Comparison of ENCODE assay signal across 8 cellular contexts in genomic region chr5:52788505-52788821, GRCh38. TPM values are rescaled to one million over a fixed set of nuclear protein-coding genes. Genes with fewer than 3 reads are reported as not detected.
DNase-seq lines count a peak whose midpoint lies in the region; FAIRE-seq lines count a peak whose summit lies in the region.

No MANE protein-coding gene starts in this region.

- DNase-seq in HAP-1 (ENCODE audit: low spot score in 2 of 2) (no peak), small intestine (no peak), activated gamma-delta T cell (lab: John Stamatoyannopoulos, UW) (no peak), kidney glomerular epithelial cell (lab: John Stamatoyannopoulos, UW) (no peak), OCI-M2 (lab: John Stamatoyannopoulos, UW; ENCODE audit: unreplicated experiment) (no peak), NCI-H2227 treated with DMSO at 0.1 percent for 48 hours (lab: John Stamatoyannopoulos, UW) (no peak)
- no peak for DNase-seq in activated T-helper 1 cell treated with anti-CD3 and anti-CD28 coated beads, Interleukin-12 subunit alpha, Interleukin-12 subunit beta, Interleukin-2, Interleukin-4 antibody, amounts not matched to agents 30 ng/mL and 10 ng/mL and 1 ng/mL, durations not matched to agents 14 hours and 24 hours and 36 hours (ENCODE audit: low spot score)

- H3K4me1 ChIP-seq in HAP-1 (peaks cover 9% of the 10 kb centered on the region), small intestine (ENCODE audit: control insufficient read depth in 2 of 2, insufficient read depth in 1 of 2, low read depth in 1 of 2, low read length in 1 of 2) (peaks cover 0 to 12% of the 10 kb centered on the region in 2 donors)

- no peaks in the 10 kb centered on the region for H3K27me3 ChIP-seq in HAP-1 (ENCODE audit: low read depth)
- H3K27me3 ChIP-seq in small intestine (ENCODE audit: control insufficient read depth in 2 of 2, insufficient read depth in 2 of 2, low read length in 2 of 2), result no peaks in the 10 kb centered on the region

- H3K36me3 ChIP-seq in HAP-1 (replicated peaks) (no peaks in the 10 kb centered on the region), small intestine (ENCODE audit: control insufficient read depth in 2 of 2, insufficient read depth in 2 of 2, low read length in 2 of 2) (no peaks in the 10 kb centered on the region)

- H3K36me3 Mint-ChIP-seq in activated T-helper 1 cell treated with anti-CD3 and anti-CD28 coated beads, Interleukin-12 subunit alpha, Interleukin-12 subunit beta, Interleukin-2, Interleukin-4 antibody, amounts not matched to agents 30 ng/mL and 10 ng/mL and 1 ng/mL, durations not matched to agents 14 hours and 24 hours and 36 hours (ENCODE audit: low read depth), result peaks cover 7% of the 10 kb centered on the region

- H3K4me1 Mint-ChIP-seq in activated T-helper 1 cell treated with anti-CD3 and anti-CD28 coated beads, Interleukin-12 subunit alpha, Interleukin-12 subunit beta, Interleukin-2, Interleukin-4 antibody, amounts not matched to agents 30 ng/mL and 10 ng/mL and 1 ng/mL, durations not matched to agents 14 hours and 24 hours and 36 hours (ENCODE audit: low read depth), result peaks cover 33% of the 10 kb centered on the region

- peaks cover 17% of the 10 kb centered on the region for H3K27me3 Mint-ChIP-seq in activated T-helper 1 cell treated with anti-CD3 and anti-CD28 coated beads, Interleukin-12 subunit alpha, Interleukin-12 subunit beta, Interleukin-2, Interleukin-4 antibody, amounts not matched to agents 30 ng/mL and 10 ng/mL and 1 ng/mL, durations not matched to agents 14 hours and 24 hours and 36 hours (ENCODE audit: insufficient read depth)

- H3K9me3 ChIP-seq in HAP-1, result no peaks in the 10 kb centered on the region
- H3K9me3 ChIP-seq in small intestine (ENCODE audit: control insufficient read depth, low read depth), result no peaks in the 10 kb centered on the region

- no peaks in the 10 kb centered on the region for H3K9me3 Mint-ChIP-seq in activated T-helper 1 cell treated with anti-CD3 and anti-CD28 coated beads, Interleukin-12 subunit alpha, Interleukin-12 subunit beta, Interleukin-2, Interleukin-4 antibody, amounts not matched to agents 30 ng/mL and 10 ng/mL and 1 ng/mL, durations not matched to agents 14 hours and 24 hours and 36 hours

- 2 to 6% (median 5%) methylated on average over 6 to 7 of the region's 7 CpGs for WGBS in small intestine, 3 donors

- H3K4me3 ChIP-seq in HAP-1, result peak overlapping the region; percentile 36
- H3K4me3 ChIP-seq in iPS-11a (ENCODE audit: low read depth, low read length), result peak overlapping the region; percentile 64
- peak overlapping the region; percentile 52 to 94 for H3K4me3 ChIP-seq in small intestine (ENCODE audit: low read depth in 1 of 2, low read length in 2 of 2)

- peak overlapping the region; percentile 89 to 95 for H3K27ac ChIP-seq in small intestine (ENCODE audit: low read depth in 1 of 2, low read length in 1 of 2)

- no peak for FAIRE-seq in small intestine (lab: Jason Lieb, UNC)

- H3K27ac Mint-ChIP-seq in activated T-helper 1 cell treated with anti-CD3 and anti-CD28 coated beads, Interleukin-12 subunit alpha, Interleukin-12 subunit beta, Interleukin-2, Interleukin-4 antibody, amounts not matched to agents 30 ng/mL and 10 ng/mL and 1 ng/mL, durations not matched to agents 14 hours and 24 hours and 36 hours, result no peak overlapping the region

- peak overlapping the region; percentile 91 for H3K4me3 Mint-ChIP-seq in activated T-helper 1 cell treated with anti-CD3 and anti-CD28 coated beads, Interleukin-12 subunit alpha, Interleukin-12 subunit beta, Interleukin-2, Interleukin-4 antibody, amounts not matched to agents 30 ng/mL and 10 ng/mL and 1 ng/mL, durations not matched to agents 14 hours and 24 hours and 36 hours

- intact Hi-C loops in activated T-helper 1 cell treated with anti-CD3 and anti-CD28 coated beads, Interleukin-12 subunit alpha, Interleukin-12 subunit beta, Interleukin-2, Interleukin-4 antibody, amounts not matched to agents 30 ng/mL and 10 ng/mL and 1 ng/mL, durations not matched to agents 14 hours and 24 hours and 36 hours (cut with micrococcal nuclease), result loop anchor here (5.0 kb wide), 3 partner anchors 41 to 96 kb away; no protein-coding TSS in a partner anchor

- in situ Hi-C loops in HAP-1 (cut with MboI; ENCODE audit: low sequenced_read_pairs), result no loop called here

RNA-seq across cellular contexts. Expression of gene ITGA1, which starts 0.7 kb away (rescaled TPM):
- total RNA-seq in activated T-helper 1 cell treated with anti-CD3 and anti-CD28 coated beads, Interleukin-12 subunit alpha, Interleukin-12 subunit beta, Interleukin-2, Interleukin-4 antibody, amounts not matched to agents 30 ng/mL and 10 ng/mL and 1 ng/mL, durations not matched to agents 14 hours and 24 hours and 36 hours, result 2.2 and 2.5 TPM in 2 replicates
- polyA plus RNA-seq in small intestine, result 1 to 10 TPM; 1.6 to 7.5 (median 2.4) TPM

RNA-seq across cellular contexts. Expression of gene PELO, which starts 0.7 kb away (rescaled TPM):
- 19.4 and 20.0 TPM in 2 replicates for total RNA-seq in activated T-helper 1 cell treated with anti-CD3 and anti-CD28 coated beads, Interleukin-12 subunit alpha, Interleukin-12 subunit beta, Interleukin-2, Interleukin-4 antibody, amounts not matched to agents 30 ng/mL and 10 ng/mL and 1 ng/mL, durations not matched to agents 14 hours and 24 hours and 36 hours
- polyA plus RNA-seq in small intestine, result 1 to 10 TPM; 4.0 to 9.7 (median 9.0) TPM
